1 cellular context compared by ENCODE assay signal in the genomic region with DNA sequence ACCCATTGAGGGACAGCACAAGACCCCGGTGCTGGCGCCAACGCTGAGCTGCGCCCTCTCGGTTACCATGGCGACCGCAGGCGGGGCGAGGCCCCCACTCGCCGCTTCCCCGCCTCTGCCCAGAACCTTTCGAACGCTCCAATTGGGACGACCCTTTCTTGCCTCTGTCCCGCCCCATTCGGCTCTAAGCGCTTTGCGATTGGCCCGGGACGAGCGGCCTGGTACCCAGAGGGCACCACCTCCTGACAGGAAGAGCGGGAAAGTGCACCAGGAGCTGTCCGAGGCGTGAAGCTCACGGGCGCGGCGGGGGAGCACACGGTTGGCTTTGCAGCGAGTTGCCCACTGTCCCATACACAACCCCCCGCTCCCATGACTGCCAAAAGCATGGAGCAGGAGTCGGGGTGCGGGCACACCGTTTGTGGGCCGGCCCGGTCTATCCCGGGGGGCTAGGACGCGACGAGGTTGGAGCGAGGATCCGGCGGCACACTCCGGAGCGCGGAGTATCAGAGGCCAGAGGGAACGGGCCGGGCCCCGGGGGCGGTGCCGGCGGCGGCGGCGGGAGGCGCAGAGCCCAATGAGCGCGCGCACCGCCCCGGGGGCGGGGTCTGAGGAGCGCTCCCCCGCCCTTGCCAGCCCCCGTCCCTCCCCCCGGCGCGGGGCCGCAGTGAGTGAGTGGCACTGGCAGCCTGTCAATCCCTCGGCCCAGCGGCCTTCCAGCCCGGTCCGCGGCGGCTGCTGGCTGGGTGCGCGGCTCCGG.
TF ChIP-seq lines count a peak whose summit lies in the region.

No MANE protein-coding gene starts in this region.

TF ChIP-seq in K562, 482 proteins besides CTCF, POLR2A, EP300 and RAD21 (continued from another document and continues in another):
- TF ChIP-seq, protein P1, sequence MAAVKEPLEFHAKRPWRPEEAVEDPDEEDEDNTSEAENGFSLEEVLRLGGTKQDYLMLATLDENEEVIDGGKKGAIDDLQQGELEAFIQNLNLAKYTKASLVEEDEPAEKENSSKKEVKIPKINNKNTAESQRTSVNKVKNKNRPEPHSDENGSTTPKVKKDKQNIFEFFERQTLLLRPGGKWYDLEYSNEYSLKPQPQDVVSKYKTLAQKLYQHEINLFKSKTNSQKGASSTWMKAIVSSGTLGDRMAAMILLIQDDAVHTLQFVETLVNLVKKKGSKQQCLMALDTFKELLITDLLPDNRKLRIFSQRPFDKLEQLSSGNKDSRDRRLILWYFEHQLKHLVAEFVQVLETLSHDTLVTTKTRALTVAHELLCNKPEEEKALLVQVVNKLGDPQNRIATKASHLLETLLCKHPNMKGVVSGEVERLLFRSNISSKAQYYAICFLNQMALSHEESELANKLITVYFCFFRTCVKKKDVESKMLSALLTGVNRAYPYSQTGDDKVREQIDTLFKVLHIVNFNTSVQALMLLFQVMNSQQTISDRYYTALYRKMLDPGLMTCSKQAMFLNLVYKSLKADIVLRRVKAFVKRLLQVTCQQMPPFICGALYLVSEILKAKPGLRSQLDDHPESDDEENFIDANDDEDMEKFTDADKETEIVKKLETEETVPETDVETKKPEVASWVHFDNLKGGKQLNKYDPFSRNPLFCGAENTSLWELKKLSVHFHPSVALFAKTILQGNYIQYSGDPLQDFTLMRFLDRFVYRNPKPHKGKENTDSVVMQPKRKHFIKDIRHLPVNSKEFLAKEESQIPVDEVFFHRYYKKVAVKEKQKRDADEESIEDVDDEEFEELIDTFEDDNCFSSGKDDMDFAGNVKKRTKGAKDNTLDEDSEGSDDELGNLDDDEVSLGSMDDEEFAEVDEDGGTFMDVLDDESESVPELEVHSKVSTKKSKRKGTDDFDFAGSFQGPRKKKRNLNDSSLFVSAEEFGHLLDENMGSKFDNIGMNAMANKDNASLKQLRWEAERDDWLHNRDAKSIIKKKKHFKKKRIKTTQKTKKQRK (IDR thresholded peaks at IDR 0.05; ENCODE audit: borderline replicate concordance, low read depth, low read length): no peak
- TF ChIP-seq, protein P2, sequence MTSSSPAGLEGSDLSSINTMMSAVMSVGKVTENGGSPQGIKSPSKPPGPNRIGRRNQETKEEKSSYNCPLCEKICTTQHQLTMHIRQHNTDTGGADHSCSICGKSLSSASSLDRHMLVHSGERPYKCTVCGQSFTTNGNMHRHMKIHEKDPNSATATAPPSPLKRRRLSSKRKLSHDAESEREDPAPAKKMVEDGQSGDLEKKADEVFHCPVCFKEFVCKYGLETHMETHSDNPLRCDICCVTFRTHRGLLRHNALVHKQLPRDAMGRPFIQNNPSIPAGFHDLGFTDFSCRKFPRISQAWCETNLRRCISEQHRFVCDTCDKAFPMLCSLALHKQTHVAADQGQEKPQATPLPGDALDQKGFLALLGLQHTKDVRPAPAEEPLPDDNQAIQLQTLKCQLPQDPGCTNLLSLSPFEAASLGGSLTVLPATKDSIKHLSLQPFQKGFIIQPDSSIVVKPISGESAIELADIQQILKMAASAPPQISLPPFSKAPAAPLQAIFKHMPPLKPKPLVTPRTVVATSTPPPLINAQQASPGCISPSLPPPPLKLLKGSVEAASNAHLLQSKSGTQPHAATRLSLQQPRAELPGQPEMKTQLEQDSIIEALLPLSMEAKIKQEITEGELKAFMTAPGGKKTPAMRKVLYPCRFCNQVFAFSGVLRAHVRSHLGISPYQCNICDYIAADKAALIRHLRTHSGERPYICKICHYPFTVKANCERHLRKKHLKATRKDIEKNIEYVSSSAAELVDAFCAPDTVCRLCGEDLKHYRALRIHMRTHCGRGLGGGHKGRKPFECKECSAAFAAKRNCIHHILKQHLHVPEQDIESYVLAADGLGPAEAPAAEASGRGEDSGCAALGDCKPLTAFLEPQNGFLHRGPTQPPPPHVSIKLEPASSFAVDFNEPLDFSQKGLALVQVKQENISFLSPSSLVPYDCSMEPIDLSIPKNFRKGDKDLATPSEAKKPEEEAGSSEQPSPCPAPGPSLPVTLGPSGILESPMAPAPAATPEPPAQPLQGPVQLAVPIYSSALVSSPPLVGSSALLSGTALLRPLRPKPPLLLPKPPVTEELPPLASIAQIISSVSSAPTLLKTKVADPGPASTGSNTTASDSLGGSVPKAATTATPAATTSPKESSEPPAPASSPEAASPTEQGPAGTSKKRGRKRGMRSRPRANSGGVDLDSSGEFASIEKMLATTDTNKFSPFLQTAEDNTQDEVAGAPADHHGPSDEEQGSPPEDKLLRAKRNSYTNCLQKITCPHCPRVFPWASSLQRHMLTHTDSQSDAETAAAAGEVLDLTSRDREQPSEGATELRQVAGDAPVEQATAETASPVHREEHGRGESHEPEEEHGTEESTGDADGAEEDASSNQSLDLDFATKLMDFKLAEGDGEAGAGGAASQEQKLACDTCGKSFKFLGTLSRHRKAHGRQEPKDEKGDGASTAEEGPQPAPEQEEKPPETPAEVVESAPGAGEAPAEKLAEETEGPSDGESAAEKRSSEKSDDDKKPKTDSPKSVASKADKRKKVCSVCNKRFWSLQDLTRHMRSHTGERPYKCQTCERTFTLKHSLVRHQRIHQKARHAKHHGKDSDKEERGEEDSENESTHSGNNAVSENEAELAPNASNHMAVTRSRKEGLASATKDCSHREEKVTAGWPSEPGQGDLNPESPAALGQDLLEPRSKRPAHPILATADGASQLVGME (CRISPR knock-in tag; IDR thresholded peaks at IDR 0.05): no peak
- TF ChIP-seq ETV1 (tag; conservative IDR thresholded peaks at IDR 0.05; ENCODE audit: low read depth): no peak
- TF ChIP-seq, protein P3, sequence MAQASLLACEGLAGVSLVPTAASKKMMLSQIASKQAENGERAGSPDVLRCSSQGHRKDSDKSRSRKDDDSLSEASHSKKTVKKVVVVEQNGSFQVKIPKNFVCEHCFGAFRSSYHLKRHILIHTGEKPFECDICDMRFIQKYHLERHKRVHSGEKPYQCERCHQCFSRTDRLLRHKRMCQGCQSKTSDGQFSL (CRISPR knock-in tag; IDR thresholded peaks at IDR 0.05): no peak
- TF ChIP-seq, protein P3 (tag; IDR thresholded peaks at IDR 0.05): no peak
- TF ChIP-seq L3MBTL2 (IDR thresholded peaks at IDR 0.05): peak; percentile 99
- TF ChIP-seq, protein P4, sequence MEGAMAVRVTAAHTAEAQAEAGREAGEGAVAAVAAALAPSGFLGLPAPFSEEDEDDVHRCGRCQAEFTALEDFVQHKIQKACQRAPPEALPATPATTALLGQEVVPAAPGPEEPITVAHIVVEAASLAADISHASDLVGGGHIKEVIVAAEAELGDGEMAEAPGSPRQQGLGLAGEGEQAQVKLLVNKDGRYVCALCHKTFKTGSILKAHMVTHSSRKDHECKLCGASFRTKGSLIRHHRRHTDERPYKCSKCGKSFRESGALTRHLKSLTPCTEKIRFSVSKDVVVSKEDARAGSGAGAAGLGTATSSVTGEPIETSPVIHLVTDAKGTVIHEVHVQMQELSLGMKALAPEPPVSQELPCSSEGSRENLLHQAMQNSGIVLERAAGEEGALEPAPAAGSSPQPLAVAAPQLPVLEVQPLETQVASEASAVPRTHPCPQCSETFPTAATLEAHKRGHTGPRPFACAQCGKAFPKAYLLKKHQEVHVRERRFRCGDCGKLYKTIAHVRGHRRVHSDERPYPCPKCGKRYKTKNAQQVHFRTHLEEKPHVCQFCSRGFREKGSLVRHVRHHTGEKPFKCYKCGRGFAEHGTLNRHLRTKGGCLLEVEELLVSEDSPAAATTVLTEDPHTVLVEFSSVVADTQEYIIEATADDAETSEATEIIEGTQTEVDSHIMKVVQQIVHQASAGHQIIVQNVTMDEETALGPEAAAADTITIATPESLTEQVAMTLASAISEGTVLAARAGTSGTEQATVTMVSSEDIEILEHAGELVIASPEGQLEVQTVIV (CRISPR knock-in tag; IDR thresholded peaks at IDR 0.05; ENCODE audit: borderline replicate concordance): no peak
- no peak for TF ChIP-seq BRD9 (IDR thresholded peaks at IDR 0.05; ENCODE audit: low read depth, partially characterized antibody)
- TF ChIP-seq PTRF (tag; IDR thresholded peaks at IDR 0.05): no peak
- no peak for TF ChIP-seq MCM2 (IDR thresholded peaks at IDR 0.05; ENCODE audit: low read depth)
- TF ChIP-seq MEIS2 (IDR thresholded peaks at IDR 0.05; ENCODE audit: partially characterized antibody): peak; percentile 36
- peak; percentile 15 for TF ChIP-seq RBM25 (IDR thresholded peaks at IDR 0.05; ENCODE audit: low read depth, low read length, severe bottlenecking)
- peak; percentile 71 for TF ChIP-seq CXXC5 (CRISPR knock-in tag; IDR thresholded peaks at IDR 0.05)
- TF ChIP-seq, protein P5, sequence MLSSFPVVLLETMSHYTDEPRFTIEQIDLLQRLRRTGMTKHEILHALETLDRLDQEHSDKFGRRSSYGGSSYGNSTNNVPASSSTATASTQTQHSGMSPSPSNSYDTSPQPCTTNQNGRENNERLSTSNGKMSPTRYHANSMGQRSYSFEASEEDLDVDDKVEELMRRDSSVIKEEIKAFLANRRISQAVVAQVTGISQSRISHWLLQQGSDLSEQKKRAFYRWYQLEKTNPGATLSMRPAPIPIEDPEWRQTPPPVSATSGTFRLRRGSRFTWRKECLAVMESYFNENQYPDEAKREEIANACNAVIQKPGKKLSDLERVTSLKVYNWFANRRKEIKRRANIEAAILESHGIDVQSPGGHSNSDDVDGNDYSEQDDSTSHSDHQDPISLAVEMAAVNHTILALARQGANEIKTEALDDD (IDR thresholded peaks at IDR 0.05): no peak
- TF ChIP-seq POLR2B (IDR thresholded peaks at IDR 0.05; ENCODE audit: low read depth, partially characterized antibody): no peak
- TF ChIP-seq ZNF696 (CRISPR knock-in tag; conservative IDR thresholded peaks at IDR 0.05): no peak
- TF ChIP-seq, protein P6, sequence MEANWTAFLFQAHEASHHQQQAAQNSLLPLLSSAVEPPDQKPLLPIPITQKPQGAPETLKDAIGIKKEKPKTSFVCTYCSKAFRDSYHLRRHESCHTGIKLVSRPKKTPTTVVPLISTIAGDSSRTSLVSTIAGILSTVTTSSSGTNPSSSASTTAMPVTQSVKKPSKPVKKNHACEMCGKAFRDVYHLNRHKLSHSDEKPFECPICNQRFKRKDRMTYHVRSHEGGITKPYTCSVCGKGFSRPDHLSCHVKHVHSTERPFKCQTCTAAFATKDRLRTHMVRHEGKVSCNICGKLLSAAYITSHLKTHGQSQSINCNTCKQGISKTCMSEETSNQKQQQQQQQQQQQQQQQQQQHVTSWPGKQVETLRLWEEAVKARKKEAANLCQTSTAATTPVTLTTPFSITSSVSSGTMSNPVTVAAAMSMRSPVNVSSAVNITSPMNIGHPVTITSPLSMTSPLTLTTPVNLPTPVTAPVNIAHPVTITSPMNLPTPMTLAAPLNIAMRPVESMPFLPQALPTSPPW (CRISPR knock-in tag; IDR thresholded peaks at IDR 0.05): peak; percentile 93
- TF ChIP-seq ATF7 (IDR thresholded peaks at IDR 0.05): 0 out of 2 replicates have a peak, but pooled peaks have one; percentile 38
- no peak for TF ChIP-seq ZNF79 (CRISPR knock-in tag; IDR thresholded peaks at IDR 0.05; ENCODE audit: low read depth)
- TF ChIP-seq CREB1 (IDR thresholded peaks at IDR 0.05): no peak
- 0 out of 2 replicates have a peak, but pooled peaks have one; percentile 24 for TF ChIP-seq CREB1 (CRISPR knock-in tag; IDR thresholded peaks at IDR 0.05)
- TF ChIP-seq, protein P7, sequence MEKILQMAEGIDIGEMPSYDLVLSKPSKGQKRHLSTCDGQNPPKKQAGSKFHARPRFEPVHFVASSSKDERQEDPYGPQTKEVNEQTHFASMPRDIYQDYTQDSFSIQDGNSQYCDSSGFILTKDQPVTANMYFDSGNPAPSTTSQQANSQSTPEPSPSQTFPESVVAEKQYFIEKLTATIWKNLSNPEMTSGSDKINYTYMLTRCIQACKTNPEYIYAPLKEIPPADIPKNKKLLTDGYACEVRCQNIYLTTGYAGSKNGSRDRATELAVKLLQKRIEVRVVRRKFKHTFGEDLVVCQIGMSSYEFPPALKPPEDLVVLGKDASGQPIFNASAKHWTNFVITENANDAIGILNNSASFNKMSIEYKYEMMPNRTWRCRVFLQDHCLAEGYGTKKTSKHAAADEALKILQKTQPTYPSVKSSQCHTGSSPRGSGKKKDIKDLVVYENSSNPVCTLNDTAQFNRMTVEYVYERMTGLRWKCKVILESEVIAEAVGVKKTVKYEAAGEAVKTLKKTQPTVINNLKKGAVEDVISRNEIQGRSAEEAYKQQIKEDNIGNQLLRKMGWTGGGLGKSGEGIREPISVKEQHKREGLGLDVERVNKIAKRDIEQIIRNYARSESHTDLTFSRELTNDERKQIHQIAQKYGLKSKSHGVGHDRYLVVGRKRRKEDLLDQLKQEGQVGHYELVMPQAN (IDR thresholded peaks at IDR 0.05; ENCODE audit: borderline replicate concordance): no peak
- no peak for TF ChIP-seq XRCC5 (IDR thresholded peaks at IDR 0.05; ENCODE audit: low read depth, low read length)
- TF ChIP-seq ZNF76 (CRISPR knock-in tag; IDR thresholded peaks at IDR 0.05; ENCODE audit: borderline replicate concordance): no peak
- TF ChIP-seq RHOXF2B (CRISPR knock-in tag; conservative IDR thresholded peaks at IDR 0.05): no peak
- TF ChIP-seq ZNF695 (CRISPR knock-in tag; IDR thresholded peaks at IDR 0.05): no peak
- TF ChIP-seq ELF2 (CRISPR knock-in tag; IDR thresholded peaks at IDR 0.05): no peak
- TF ChIP-seq ADNP (tag; IDR thresholded peaks at IDR 0.05): no peak
- TF ChIP-seq GABPB1 (CRISPR knock-in tag; IDR thresholded peaks at IDR 0.05): peak; percentile 59
- no peak for TF ChIP-seq HDAC6 (IDR thresholded peaks at IDR 0.05; ENCODE audit: low read depth, low read length)
- TF ChIP-seq, protein P8, sequence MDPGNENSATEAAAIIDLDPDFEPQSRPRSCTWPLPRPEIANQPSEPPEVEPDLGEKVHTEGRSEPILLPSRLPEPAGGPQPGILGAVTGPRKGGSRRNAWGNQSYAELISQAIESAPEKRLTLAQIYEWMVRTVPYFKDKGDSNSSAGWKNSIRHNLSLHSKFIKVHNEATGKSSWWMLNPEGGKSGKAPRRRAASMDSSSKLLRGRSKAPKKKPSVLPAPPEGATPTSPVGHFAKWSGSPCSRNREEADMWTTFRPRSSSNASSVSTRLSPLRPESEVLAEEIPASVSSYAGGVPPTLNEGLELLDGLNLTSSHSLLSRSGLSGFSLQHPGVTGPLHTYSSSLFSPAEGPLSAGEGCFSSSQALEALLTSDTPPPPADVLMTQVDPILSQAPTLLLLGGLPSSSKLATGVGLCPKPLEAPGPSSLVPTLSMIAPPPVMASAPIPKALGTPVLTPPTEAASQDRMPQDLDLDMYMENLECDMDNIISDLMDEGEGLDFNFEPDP (CRISPR knock-in tag; IDR thresholded peaks at IDR 0.05): no peak
- TF ChIP-seq RBFOX2 (IDR thresholded peaks at IDR 0.05; ENCODE audit: low read depth, low read length): 0 out of 2 replicates have a peak, but pooled peaks have one; percentile 29
- no peak for TF ChIP-seq FOXK2 (conservative IDR thresholded peaks at IDR 0.05 in 1 of 2, IDR thresholded peaks at IDR 0.05 in 1 of 2; ENCODE audit: low read depth in 2 of 2)
- TF ChIP-seq, protein P9, sequence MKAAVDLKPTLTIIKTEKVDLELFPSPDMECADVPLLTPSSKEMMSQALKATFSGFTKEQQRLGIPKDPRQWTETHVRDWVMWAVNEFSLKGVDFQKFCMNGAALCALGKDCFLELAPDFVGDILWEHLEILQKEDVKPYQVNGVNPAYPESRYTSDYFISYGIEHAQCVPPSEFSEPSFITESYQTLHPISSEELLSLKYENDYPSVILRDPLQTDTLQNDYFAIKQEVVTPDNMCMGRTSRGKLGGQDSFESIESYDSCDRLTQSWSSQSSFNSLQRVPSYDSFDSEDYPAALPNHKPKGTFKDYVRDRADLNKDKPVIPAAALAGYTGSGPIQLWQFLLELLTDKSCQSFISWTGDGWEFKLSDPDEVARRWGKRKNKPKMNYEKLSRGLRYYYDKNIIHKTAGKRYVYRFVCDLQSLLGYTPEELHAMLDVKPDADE (conservative IDR thresholded peaks at IDR 0.05; ENCODE audit: control insufficient read depth, low read depth, low read length): no peak
- TF ChIP-seq ZNF212 (CRISPR knock-in tag; IDR thresholded peaks at IDR 0.05): no peak
- TF ChIP-seq RNF2 (IDR thresholded peaks at IDR 0.05): 0 out of 2 replicates have a peak, but pooled peaks have one; percentile 43
- no peak for TF ChIP-seq ZNF586 (CRISPR knock-in tag; conservative IDR thresholded peaks at IDR 0.05)
